14 cellular contexts compared by ENCODE assay signal in genomic region chr3:38644662-38645053, GRCh38. TPM values are rescaled to one million over a fixed set of nuclear protein-coding genes. Genes with fewer than 3 reads are reported as not detected.
"Had no signal": no experiment of that assay in that cellular context is flagged by ENCODE, and none has a peak within 500 bp of the region (broad histone marks: within the 10 kb centered on the region; RNA-seq: fewer than 3 reads in every experiment).

No MANE protein-coding gene starts in this region.

- DNase-seq: activated CD4-positive, alpha-beta T cell treated with anti-CD3 and anti-CD28 coated beads for 4 hours; activated T-cell treated with anti-CD3 and anti-CD28 coated beads, Interleukin-2, amount 50 U/mL, for 1 hour; anterior cingulate cortex; glutamatergic neuron; pancreas; stimulated activated CD4-positive, alpha-beta T cell treated with anti-CD3 and anti-CD28 coated beads, Interleukin-1b, Interleukin-23, amount 100 ng/mL, for 48 hours; stimulated activated naive CD4-positive, alpha-beta T cell; substantia nigra; transverse colon had no signal

- H3K36me3 ChIP-seq: esophagus muscularis mucosa, pancreas, spleen, transverse colon had no signal

- FAIRE-seq: endometrium, pancreas had no signal

- ATAC-seq: pancreas had no signal

- H3K27ac ChIP-seq: dorsolateral prefrontal cortex, esophagus muscularis mucosa, pancreas, spleen, transverse colon had no signal

- H3K9me3 ChIP-seq: esophagus muscularis mucosa, pancreas, spleen, transverse colon had no signal

- H3K4me3 ChIP-seq: dorsolateral prefrontal cortex, esophagus muscularis mucosa, pancreas, spleen, transverse colon had no signal

RNA-seq across cellular contexts. Expression of gene SCN5A, which starts 4.8 kb away (rescaled TPM):
- polyA plus RNA-seq: neural cell had no signal
